In genomic region chr12:122031342-122032216, GRCh38 we compare ENCODE assay signal across 8 cellular contexts. TPM values are rescaled to one million over a fixed set of nuclear protein-coding genes. Genes with fewer than 3 reads are reported as not detected.
DNase-seq lines count a peak whose midpoint lies in the region; ATAC-seq, FAIRE-seq and TF ChIP-seq lines count a peak whose summit lies in the region.

No MANE protein-coding gene starts in this region.

- no peaks in the 10 kb centered on the region for H3K9me3 ChIP-seq in naive thymus-derived CD4-positive, alpha-beta T cell (ENCODE audit: control insufficient read depth in 2 of 3, low read length in 3 of 3)
- no peaks in the 10 kb centered on the region for H3K9me3 ChIP-seq in uterus

- H3K27ac Mint-ChIP-seq in activated CD4-positive, alpha-beta T cell treated with anti-CD3 and anti-CD28 coated beads, Interleukin-2, amount 10 ng/mL, durations not matched to agents 24 days and 14 days, result no peak overlapping the region
- H3K27ac Mint-ChIP-seq in naive thymus-derived CD4-positive, alpha-beta T cell, result no peak overlapping the region

- peak; percentile 68 for FAIRE-seq in HTR-8/SVneo (lab: Jason Lieb, UNC)
- no peak for FAIRE-seq in frontal cortex (lab: Jason Lieb, UNC)

- POLR2A ChIA-PET in naive thymus-derived CD4-positive, alpha-beta T cell (lab: Charles Lee), result no interaction called here

- peak; percentile 42 for DNase-seq in CD1c-positive myeloid dendritic cell (ENCODE audit: extremely low spot score)
- peak; percentile 67 for DNase-seq in HTR-8/SVneo (ENCODE audit: insufficient read length, low spot score)
- peak; percentile 86 for DNase-seq in activated CD4-positive, alpha-beta T cell treated with anti-CD3 and anti-CD28 coated beads, Interleukin-2, amount 10 ng/mL, durations not matched to agents 24 days and 14 days
- peak; percentile 36 for DNase-seq in effector CD8-positive, alpha-beta T cell (lab: John Stamatoyannopoulos, UW)
- peak in 5 of 9 donors; percentile 32 to 64 (median 37) for DNase-seq in naive thymus-derived CD4-positive, alpha-beta T cell
- peak in 1 of 2 donors; percentile 30 for DNase-seq in uterus
- no peak for DNase-seq in frontal cortex (ENCODE audit: low spot score in 2 of 2)

- no peak overlapping the region for H3K4me3 Mint-ChIP-seq in activated CD4-positive, alpha-beta T cell treated with anti-CD3 and anti-CD28 coated beads, Interleukin-2, amount 10 ng/mL, durations not matched to agents 24 days and 14 days
- H3K4me3 Mint-ChIP-seq in naive thymus-derived CD4-positive, alpha-beta T cell, result no peak overlapping the region

- intact Hi-C loops in activated CD4-positive, alpha-beta T cell treated with anti-CD3 and anti-CD28 coated beads, Interleukin-2, amount 10 ng/mL, durations not matched to agents 24 days and 14 days (cut with micrococcal nuclease), result no loop called here
- intact Hi-C loops in naive thymus-derived CD4-positive, alpha-beta T cell (cut with micrococcal nuclease), result no loop called here
- intact Hi-C loops in uterus (cut with DNase I; ENCODE audit: low total_unique reads), result no loop called here

- H3K4me3 ChIP-seq in naive thymus-derived CD4-positive, alpha-beta T cell (ENCODE audit: low read length), result no peak overlapping the region
- no peak overlapping the region for H3K4me3 ChIP-seq in uterus

- peaks cover 1% of the 10 kb centered on the region for H3K4me1 Mint-ChIP-seq in activated CD4-positive, alpha-beta T cell treated with anti-CD3 and anti-CD28 coated beads, Interleukin-2, amount 10 ng/mL, durations not matched to agents 24 days and 14 days
- H3K4me1 Mint-ChIP-seq in naive thymus-derived CD4-positive, alpha-beta T cell, result peaks cover 3 to 16% (median 6%) of the 10 kb centered on the region in 7 donors

- ATAC-seq in naive thymus-derived CD4-positive, alpha-beta T cell, result peak; percentile 71
- no peak for ATAC-seq in GM21423 (IDR thresholded peaks at IDR 0.05; ENCODE audit: unreplicated experiment)

- H3K27me3 ChIP-seq in naive thymus-derived CD4-positive, alpha-beta T cell (ENCODE audit: control insufficient read depth in 2 of 2, insufficient read depth in 2 of 2, low read length in 2 of 2), result no peaks in the 10 kb centered on the region
- no peaks in the 10 kb centered on the region for H3K27me3 ChIP-seq in uterus

- peaks cover 2% of the 10 kb centered on the region for H3K36me3 Mint-ChIP-seq in activated CD4-positive, alpha-beta T cell treated with anti-CD3 and anti-CD28 coated beads, Interleukin-2, amount 10 ng/mL, durations not matched to agents 24 days and 14 days (ENCODE audit: low read depth)
- peaks cover 0 to 6% (median 0%) of the 10 kb centered on the region in 5 donors for H3K36me3 Mint-ChIP-seq in naive thymus-derived CD4-positive, alpha-beta T cell

- H3K4me1 ChIP-seq in naive thymus-derived CD4-positive, alpha-beta T cell (ENCODE audit: control insufficient read depth in 2 of 2, insufficient read depth in 2 of 2, low read length in 2 of 2), result peaks cover 0 to 10% of the 10 kb centered on the region in 2 donors
- peaks cover 0 to 9% of the 10 kb centered on the region in 2 donors for H3K4me1 ChIP-seq in uterus

- peak; percentile 32 to 53 (median 46) for TF ChIP-seq CTCF in uterus (IDR thresholded peaks at IDR 0.05)

- no peak overlapping the region for H3K27ac ChIP-seq in naive thymus-derived CD4-positive, alpha-beta T cell (ENCODE audit: low read depth, low read length)
- H3K27ac ChIP-seq in uterus, result no peak overlapping the region

- CTCF ChIA-PET in naive thymus-derived CD4-positive, alpha-beta T cell (lab: Charles Lee), result interaction anchor here (0.6 to 0.9 kb wide), 2 partner anchors 11 to 39 kb away, joined by 3 to 4 read pairs; no protein-coding TSS in a partner anchor

- no peaks in the 10 kb centered on the region for H3K27me3 Mint-ChIP-seq in activated CD4-positive, alpha-beta T cell treated with anti-CD3 and anti-CD28 coated beads, Interleukin-2, amount 10 ng/mL, durations not matched to agents 24 days and 14 days
- H3K27me3 Mint-ChIP-seq in naive thymus-derived CD4-positive, alpha-beta T cell, result no peaks in the 10 kb centered on the region

- TF ChIP-seq POLR2A in uterus (IDR thresholded peaks at IDR 0.05), result no peak

- H3K9me3 Mint-ChIP-seq in activated CD4-positive, alpha-beta T cell treated with anti-CD3 and anti-CD28 coated beads, Interleukin-2, amount 10 ng/mL, durations not matched to agents 24 days and 14 days, result no peaks in the 10 kb centered on the region
- no peaks in the 10 kb centered on the region for H3K9me3 Mint-ChIP-seq in naive thymus-derived CD4-positive, alpha-beta T cell

- peaks cover 0 to 4% (median 0%) of the 10 kb centered on the region in 3 experiments for H3K36me3 ChIP-seq in naive thymus-derived CD4-positive, alpha-beta T cell (ENCODE audit: control insufficient read depth in 2 of 3, insufficient read depth in 3 of 3, low read length in 3 of 3)
- H3K36me3 ChIP-seq in uterus, result no peaks in the 10 kb centered on the region

RNA-seq across cellular contexts. Expression of gene BCL7A, which starts 9.9 kb away (rescaled TPM):
- total RNA-seq in activated CD4-positive, alpha-beta T cell treated with anti-CD3 and anti-CD28 coated beads, Interleukin-2, amount 10 ng/mL, durations not matched to agents 24 days and 14 days, result 9.3 and 10.7 TPM in 2 replicates
- total RNA-seq in naive thymus-derived CD4-positive, alpha-beta T cell, result 1 to 10 TPM; 4.1 to 6.6 (median 5.4) TPM
- 10 to 100 TPM in 1 of 2 donors, 1 to 10 TPM in 1; 4.0 to 11.9 TPM for polyA plus RNA-seq in naive thymus-derived CD4-positive, alpha-beta T cell
- total RNA-seq in uterus (10 to 100 TPM in 1 of 4 donors, 1 to 10 TPM in 1, under 1 TPM in 2; 0.26 to 12.2 (median 4.2) TPM), frontal cortex (88.0 TPM)

RNA-seq across cellular contexts. Expression of gene MLXIP, which starts 47.0 kb away (rescaled TPM):
- total RNA-seq in activated CD4-positive, alpha-beta T cell treated with anti-CD3 and anti-CD28 coated beads, Interleukin-2, amount 10 ng/mL, durations not matched to agents 24 days and 14 days, result 47.6 and 48.0 TPM in 2 replicates
- 100 to 1,000 TPM in 4 of 5 experiments, 10 to 100 TPM in 1; 57.0 to 123 (median 115) TPM for total RNA-seq in naive thymus-derived CD4-positive, alpha-beta T cell
- polyA plus RNA-seq in naive thymus-derived CD4-positive, alpha-beta T cell, result 10 to 100 TPM; 17.4 to 29.8 TPM
- total RNA-seq in uterus, result 10 to 100 TPM; 21.5 to 88.7 (median 24.7) TPM
- total RNA-seq in frontal cortex, result 6.9 TPM

Comparison
In these comparisons a context has a peak if more than half of its experiments do, and no peak if none do; other contexts are left out.
1. DNase-seq: peak in CD1c-positive myeloid dendritic cell (single experiment), HTR-8/SVneo (single experiment), activated CD4-positive, alpha-beta T cell treated with anti-CD3 and anti-CD28 coated beads, Interleukin-2, amount 10 ng/mL, durations not matched to agents 24 days and 14 days (single experiment), effector CD8-positive, alpha-beta T cell (single experiment) and naive thymus-derived CD4-positive, alpha-beta T cell (5 of 9); none in frontal cortex (0 of 2).